In genomic region chr15:78406016-78406590, GRCh38 we compare ENCODE assay signal across 17 cellular contexts.
"Had no signal": no experiment of that assay in that cellular context is flagged by ENCODE, and none has a peak within 500 bp of the region (broad histone marks: within the 10 kb centered on the region; RNA-seq: fewer than 3 reads in every experiment).

No MANE protein-coding gene starts in this region.

- ATAC-seq: activated CD8-positive, alpha-beta T cell treated with anti-CD3 and anti-CD28 coated beads for 36 hours; gastrocnemius medialis had no signal

- H3K9me3 ChIP-seq: gastrocnemius medialis, left ventricle myocardium inferior, prostate gland, right atrium auricular region, tibial nerve, uterus had no signal

- H3K27ac ChIP-seq: coronary artery, gastrocnemius medialis, left ventricle myocardium inferior, prostate gland, right atrium auricular region, tibial nerve, uterus had no signal

- H3K27me3 ChIP-seq: right atrium auricular region, uterus had no signal

- H3K4me3 ChIP-seq: coronary artery, gastrocnemius medialis, left ventricle myocardium inferior, prostate gland, right atrium auricular region, tibial nerve, uterus had no signal

- H3K36me3 ChIP-seq: gastrocnemius medialis, left ventricle myocardium inferior, prostate gland, right atrium auricular region, tibial nerve, uterus had no signal

- H3K4me1 ChIP-seq: gastrocnemius medialis, left ventricle myocardium inferior, prostate gland, right atrium auricular region, tibial nerve, uterus had no signal

- DNase-seq: activated CD4-positive, alpha-beta T cell treated with anti-CD3 and anti-CD28 coated beads for 48 hours; activated CD4-positive, CD25-positive, alpha-beta regulatory T cell; activated CD8-positive, alpha-beta T cell treated with anti-CD3 and anti-CD28 coated beads for 36 hours; activated naive CD4-positive, alpha-beta T cell treated with anti-CD3 and anti-CD28 coated beads for 36 hours; activated T-cell treated with anti-CD3 and anti-CD28 coated beads, Interleukin-2, amount 50 U/mL, for 24 hours; anterior cingulate cortex; erythroblast; gastrocnemius medialis; head of caudate nucleus; left ventricle myocardium inferior; stimulated activated CD4-positive, alpha-beta T cell treated with anti-CD3 and anti-CD28 coated beads, Interleukin-2, amount 100 ng/mL, for 24 hours; stimulated activated naive CD4-positive, alpha-beta T cell treated with Interleukin-2 at 50 U/mL for 16 hours; uterus had no signal
